ENCODE assay signal across 29 cellular contexts in genomic region chr7:92982928-92983327, GRCh38.
"Had no signal": no experiment of that assay in that cellular context is flagged by ENCODE, and none has a peak within 500 bp of the region (broad histone marks: within the 10 kb centered on the region; RNA-seq: fewer than 3 reads in every experiment).

No MANE protein-coding gene starts in this region.

- H3K9me3 Mint-ChIP-seq: effector memory CD8-positive, alpha-beta T cell had no signal

- H3K27me3 ChIP-seq: colonic mucosa, dorsolateral prefrontal cortex, esophagus muscularis mucosa, esophagus squamous epithelium, foreskin keratinocyte, gastrocnemius medialis, gastroesophageal sphincter, heart left ventricle, heart right ventricle, hepatocyte had no signal

- ATAC-seq: effector memory CD8-positive, alpha-beta T cell; esophagus mucosa; foreskin keratinocyte; gastrocnemius medialis; gastroesophageal sphincter; heart left ventricle; heart right ventricle had no signal

- H3K27ac ChIP-seq: colonic mucosa, coronary artery, dorsolateral prefrontal cortex, epithelial cell of prostate, esophagus muscularis mucosa, esophagus squamous epithelium, foreskin keratinocyte, gastrocnemius medialis, gastroesophageal sphincter, heart left ventricle, heart right ventricle, hepatocyte had no signal

- H3K4me2 ChIP-seq: hepatocyte had no signal

- DNase-seq: colonic mucosa; cortex of kidney; dermis blood vessel endothelial cell; dorsolateral prefrontal cortex; effector CD4-positive, alpha-beta T cell; effector CD8-positive, alpha-beta T cell; effector memory CD4-positive, alpha-beta T cell; effector memory CD8-positive, alpha-beta T cell; endodermal cell; erythroblast; esophagus squamous epithelium; foreskin fibroblast; foreskin keratinocyte; foreskin melanocyte; gastrocnemius medialis; glutamatergic neuron; head of caudate nucleus; heart left ventricle; heart right ventricle had no signal

- H3K4me3 ChIP-seq: colonic mucosa, coronary artery, dorsolateral prefrontal cortex, esophagus muscularis mucosa, esophagus squamous epithelium, gastrocnemius medialis, gastroesophageal sphincter, heart left ventricle, heart right ventricle, hepatocyte had no signal

- H3K9me3 ChIP-seq: colonic mucosa, gastrocnemius medialis had no signal

- H3K27ac Mint-ChIP-seq: dendritic cell treated with granulocyte-macrophage colony-stimulating factor and Interleukin-4, amounts not matched to agents 40 ng/mL and 50 ng/mL, for 4 days; effector memory CD8-positive, alpha-beta T cell; endodermal cell had no signal

- H3K4me1 ChIP-seq: colonic mucosa, esophagus squamous epithelium, gastrocnemius medialis, heart left ventricle, heart right ventricle had no signal

- H3K27me3 Mint-ChIP-seq: dendritic cell treated with granulocyte-macrophage colony-stimulating factor and Interleukin-4, amounts not matched to agents 40 ng/mL and 50 ng/mL, for 4 days had no signal

- H3K4me3 Mint-ChIP-seq: dendritic cell treated with granulocyte-macrophage colony-stimulating factor and Interleukin-4, amounts not matched to agents 40 ng/mL and 50 ng/mL, for 4 days; effector memory CD8-positive, alpha-beta T cell; endodermal cell had no signal

- H3K36me3 ChIP-seq: colonic mucosa, esophagus muscularis mucosa, esophagus squamous epithelium, gastrocnemius medialis, gastroesophageal sphincter, heart left ventricle, heart right ventricle had no signal

- H2AFZ ChIP-seq: hepatocyte had no signal

- FAIRE-seq: endometrium, endothelial cell of umbilical vein, frontal cortex had no signal

- H3K79me2 ChIP-seq: hepatocyte had no signal
